Comparison of ENCODE assay signal across 8 cellular contexts in the genomic region with DNA sequence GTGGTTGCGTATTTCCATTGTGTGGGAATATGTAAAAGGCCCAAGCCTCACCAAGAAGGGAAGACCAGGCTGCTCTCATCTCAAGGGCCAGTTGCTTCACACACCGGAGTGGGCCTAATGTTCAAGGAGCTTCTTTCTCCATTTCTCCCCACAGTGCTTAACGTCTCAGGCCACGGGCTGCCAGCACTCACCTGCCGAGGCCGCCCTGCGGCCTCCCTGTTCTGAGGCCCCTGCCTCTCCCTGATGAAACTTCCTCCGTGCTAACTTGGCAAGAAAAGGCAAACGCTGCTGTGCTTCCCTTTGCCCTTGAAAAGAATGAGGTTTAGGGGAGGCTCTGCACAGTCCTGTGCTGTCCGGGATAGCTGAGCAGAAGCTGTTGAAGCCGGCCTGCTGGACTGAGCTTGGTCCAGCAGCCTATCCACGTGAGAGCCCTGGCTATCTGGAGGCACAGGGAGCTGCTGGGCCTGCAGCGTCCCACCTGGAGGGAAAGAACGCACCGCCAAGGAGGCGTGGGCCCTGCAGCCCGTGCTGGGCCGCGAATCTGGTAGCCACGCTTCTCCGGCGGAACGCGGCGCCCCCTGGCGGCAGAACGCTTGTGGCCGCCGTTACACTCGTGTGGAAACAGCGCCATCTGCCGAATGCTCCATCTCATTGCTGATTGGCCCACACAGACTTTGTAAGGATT.
A peak's percentile ranks its signal among the peaks of the same experiment; 100 is the strongest.
DNase-seq lines count a peak whose midpoint lies in the region; ATAC-seq and TF ChIP-seq lines count a peak whose summit lies in the region.

No MANE protein-coding gene starts in this region.

- H3K36me3 ChIP-seq in esophagus squamous epithelium, result no peaks in the 10 kb centered on the region

- ATAC-seq in GM19438 (IDR thresholded peaks at IDR 0.05; ENCODE audit: low read depth, unreplicated experiment), result peak; percentile 57
- peak; percentile 65 for ATAC-seq in stimulated activated memory B cell treated with anti-CD40 and anti-IgM and Interleukin-4, amounts not matched to agents 10 μg/mL and 1 μg/mL and 100 μg/mL, for 72 hours

- TF ChIP-seq CTCF in C4-2B (conservative IDR thresholded peaks at IDR 0.05) (peak; percentile 99), esophagus squamous epithelium (IDR thresholded peaks at IDR 0.05) (peak; percentile 99 to 100 (median 100)), nephron (IDR thresholded peaks at IDR 0.05; ENCODE audit: unreplicated experiment in 3 of 3) (peak; percentile 100)

- H3K4me3 Mint-ChIP-seq in nephron, result no peak overlapping the region
- no peak overlapping the region for H3K4me3 Mint-ChIP-seq in stimulated activated memory B cell treated with anti-CD40 and anti-IgM and Interleukin-4, amounts not matched to agents 10 μg/mL and 1 μg/mL and 100 μg/mL, for 72 hours

- WGBS in esophagus squamous epithelium, 2 donors, result 26 to 33% methylated on average over 23 to 26 of the region's 32 CpGs

- TF ChIP-seq POLR2A in esophagus squamous epithelium (IDR thresholded peaks at IDR 0.05), result no peak

- TF ChIP-seq EP300 in Ishikawa (IDR thresholded peaks at IDR 0.05; ENCODE audit: borderline replicate concordance), result no peak

- H3K36me3 Mint-ChIP-seq in nephron (ENCODE audit: low read depth), result no peaks in the 10 kb centered on the region
- H3K36me3 Mint-ChIP-seq in stimulated activated memory B cell treated with anti-CD40 and anti-IgM and Interleukin-4, amounts not matched to agents 10 μg/mL and 1 μg/mL and 100 μg/mL, for 72 hours, result peaks cover 5% of the 10 kb centered on the region

- H3K4me3 ChIP-seq in esophagus squamous epithelium, result no peak overlapping the region

- DNase-seq in OCI-M2 (lab: John Stamatoyannopoulos, UW; ENCODE audit: unreplicated experiment) (peak; percentile 47), activated T-cell treated with anti-CD3 and anti-CD28 coated beads for 4 hours (peak; percentile 78), esophagus squamous epithelium (lab: John Stamatoyannopoulos, UW) (no peak)

- H3K27ac Mint-ChIP-seq in nephron, result peak overlapping the region in 2 of 3 experiments; percentile 7 to 53
- H3K27ac Mint-ChIP-seq in stimulated activated memory B cell treated with anti-CD40 and anti-IgM and Interleukin-4, amounts not matched to agents 10 μg/mL and 1 μg/mL and 100 μg/mL, for 72 hours, result no peak overlapping the region

- intact Hi-C loops in esophagus squamous epithelium (cut with DNase I), result loop anchor here (5.0 kb wide), 1 partner anchor 100 kb away; no protein-coding TSS in a partner anchor

- H3K4me1 ChIP-seq in esophagus squamous epithelium, result peaks cover 0 to 6% (median 0%) of the 10 kb centered on the region in 3 donors

- peak; percentile 99 for TF ChIP-seq RAD21 in Ishikawa (IDR thresholded peaks at IDR 0.05; ENCODE audit: low read depth)

- H3K9me3 Mint-ChIP-seq in nephron, result peaks cover 13% of the 10 kb centered on the region
- H3K9me3 Mint-ChIP-seq in stimulated activated memory B cell treated with anti-CD40 and anti-IgM and Interleukin-4, amounts not matched to agents 10 μg/mL and 1 μg/mL and 100 μg/mL, for 72 hours, result peaks cover 3% of the 10 kb centered on the region

- peaks cover 0 to 4% (median 0%) of the 10 kb centered on the region in 4 donors for H3K27me3 ChIP-seq in esophagus squamous epithelium

- no peak overlapping the region for H3K27ac ChIP-seq in C4-2B
- H3K27ac ChIP-seq in esophagus squamous epithelium, result no peak overlapping the region

- H3K4me1 Mint-ChIP-seq in nephron, result peaks cover 11% of the 10 kb centered on the region
- peaks cover 8% of the 10 kb centered on the region for H3K4me1 Mint-ChIP-seq in stimulated activated memory B cell treated with anti-CD40 and anti-IgM and Interleukin-4, amounts not matched to agents 10 μg/mL and 1 μg/mL and 100 μg/mL, for 72 hours

- peaks cover 6% of the 10 kb centered on the region for H3K27me3 Mint-ChIP-seq in nephron (ENCODE audit: low read depth)
- H3K27me3 Mint-ChIP-seq in stimulated activated memory B cell treated with anti-CD40 and anti-IgM and Interleukin-4, amounts not matched to agents 10 μg/mL and 1 μg/mL and 100 μg/mL, for 72 hours, result peaks cover 53% of the 10 kb centered on the region

- no peaks in the 10 kb centered on the region for H3K9me3 ChIP-seq in esophagus squamous epithelium

TF ChIP-seq in Ishikawa, 13 proteins besides CTCF, POLR2A, EP300 and RAD21:
- TF ChIP-seq, protein P1, sequence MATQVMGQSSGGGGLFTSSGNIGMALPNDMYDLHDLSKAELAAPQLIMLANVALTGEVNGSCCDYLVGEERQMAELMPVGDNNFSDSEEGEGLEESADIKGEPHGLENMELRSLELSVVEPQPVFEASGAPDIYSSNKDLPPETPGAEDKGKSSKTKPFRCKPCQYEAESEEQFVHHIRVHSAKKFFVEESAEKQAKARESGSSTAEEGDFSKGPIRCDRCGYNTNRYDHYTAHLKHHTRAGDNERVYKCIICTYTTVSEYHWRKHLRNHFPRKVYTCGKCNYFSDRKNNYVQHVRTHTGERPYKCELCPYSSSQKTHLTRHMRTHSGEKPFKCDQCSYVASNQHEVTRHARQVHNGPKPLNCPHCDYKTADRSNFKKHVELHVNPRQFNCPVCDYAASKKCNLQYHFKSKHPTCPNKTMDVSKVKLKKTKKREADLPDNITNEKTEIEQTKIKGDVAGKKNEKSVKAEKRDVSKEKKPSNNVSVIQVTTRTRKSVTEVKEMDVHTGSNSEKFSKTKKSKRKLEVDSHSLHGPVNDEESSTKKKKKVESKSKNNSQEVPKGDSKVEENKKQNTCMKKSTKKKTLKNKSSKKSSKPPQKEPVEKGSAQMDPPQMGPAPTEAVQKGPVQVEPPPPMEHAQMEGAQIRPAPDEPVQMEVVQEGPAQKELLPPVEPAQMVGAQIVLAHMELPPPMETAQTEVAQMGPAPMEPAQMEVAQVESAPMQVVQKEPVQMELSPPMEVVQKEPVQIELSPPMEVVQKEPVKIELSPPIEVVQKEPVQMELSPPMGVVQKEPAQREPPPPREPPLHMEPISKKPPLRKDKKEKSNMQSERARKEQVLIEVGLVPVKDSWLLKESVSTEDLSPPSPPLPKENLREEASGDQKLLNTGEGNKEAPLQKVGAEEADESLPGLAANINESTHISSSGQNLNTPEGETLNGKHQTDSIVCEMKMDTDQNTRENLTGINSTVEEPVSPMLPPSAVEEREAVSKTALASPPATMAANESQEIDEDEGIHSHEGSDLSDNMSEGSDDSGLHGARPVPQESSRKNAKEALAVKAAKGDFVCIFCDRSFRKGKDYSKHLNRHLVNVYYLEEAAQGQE (IDR thresholded peaks at IDR 0.05; ENCODE audit: low read depth), result no peak
- TF ChIP-seq NFIC (IDR thresholded peaks at IDR 0.05) (no peak), CREB1 (IDR thresholded peaks at IDR 0.05; ENCODE audit: low read depth) (no peak), TAF1 (IDR thresholded peaks at IDR 0.05; ENCODE audit: low read depth) (no peak), FOXM1 (IDR thresholded peaks at IDR 0.05; ENCODE audit: borderline replicate concordance, low read depth) (no peak), YY1 (IDR thresholded peaks at IDR 0.05; ENCODE audit: low read depth) (0 out of 2 replicates have a peak, but pooled peaks have one; percentile 32), TCF12 (IDR thresholded peaks at IDR 0.05; ENCODE audit: low read depth) (no peak; the same call in 1 of the 2 replicates), EGR1 (IDR thresholded peaks at IDR 0.05) (no peak), ZBTB7A (IDR thresholded peaks at IDR 0.05; ENCODE audit: low read depth) (no peak), TEAD4 (IDR thresholded peaks at IDR 0.05) (peak; percentile 41; the same call in 1 of the 2 replicates), CEBPB (IDR thresholded peaks at IDR 0.05) (no peak)
- TF ChIP-seq, protein P2, sequence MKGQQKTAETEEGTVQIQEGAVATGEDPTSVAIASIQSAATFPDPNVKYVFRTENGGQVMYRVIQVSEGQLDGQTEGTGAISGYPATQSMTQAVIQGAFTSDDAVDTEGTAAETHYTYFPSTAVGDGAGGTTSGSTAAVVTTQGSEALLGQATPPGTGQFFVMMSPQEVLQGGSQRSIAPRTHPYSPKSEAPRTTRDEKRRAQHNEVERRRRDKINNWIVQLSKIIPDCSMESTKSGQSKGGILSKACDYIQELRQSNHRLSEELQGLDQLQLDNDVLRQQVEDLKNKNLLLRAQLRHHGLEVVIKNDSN (IDR thresholded peaks at IDR 0.05), result no peak
- TF ChIP-seq, protein P3, sequence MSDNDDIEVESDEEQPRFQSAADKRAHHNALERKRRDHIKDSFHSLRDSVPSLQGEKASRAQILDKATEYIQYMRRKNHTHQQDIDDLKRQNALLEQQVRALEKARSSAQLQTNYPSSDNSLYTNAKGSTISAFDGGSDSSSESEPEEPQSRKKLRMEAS (IDR thresholded peaks at IDR 0.05), result peak; percentile 87
